10 cellular contexts compared by ENCODE assay signal in the genomic region with DNA sequence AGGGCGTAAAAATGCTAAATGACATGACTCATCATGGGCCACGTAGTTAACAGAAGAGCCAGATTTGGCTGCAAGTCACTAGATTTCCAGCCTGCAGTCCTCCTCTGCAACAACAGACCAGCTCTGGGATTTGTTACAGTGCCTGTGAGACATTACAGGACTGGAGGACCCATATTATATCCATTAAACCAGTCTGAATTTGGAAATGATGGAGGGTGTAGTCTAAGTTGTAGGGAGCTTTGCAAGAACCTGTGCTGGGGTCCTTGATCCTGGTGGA. TPM values are rescaled to one million over a fixed set of nuclear protein-coding genes. Genes with fewer than 3 reads are reported as not detected.
DNase-seq lines count a peak whose midpoint lies in the region; ATAC-seq and TF ChIP-seq lines count a peak whose summit lies in the region.
"Had no signal": no experiment of that assay in that cellular context is flagged by ENCODE, and none has a peak within 500 bp of the region (broad histone marks: within the 10 kb centered on the region; RNA-seq: fewer than 3 reads in every experiment).

No MANE protein-coding gene starts in this region.

- H3K4me1 ChIP-seq in breast epithelium (no peaks in the 10 kb centered on the region), lower lobe of right lung (peaks cover 29% of the 10 kb centered on the region), uterus (peaks cover 0 to 7% of the 10 kb centered on the region in 2 donors)

- peaks cover 11% of the 10 kb centered on the region for H3K36me3 Mint-ChIP-seq in MCF 10A (ENCODE audit: insufficient read depth, unreplicated experiment)

- no peaks in the 10 kb centered on the region for H3K27me3 Mint-ChIP-seq in MCF 10A (ENCODE audit: insufficient read depth, unreplicated experiment)
- H3K27me3 Mint-ChIP-seq: activated naive CD8-positive, alpha-beta T cell treated with anti-CD3 and anti-CD28 coated beads, Interleukin-2, amount 10 ng/mL, durations not matched to agents 7 days and 5 days had no signal

- H3K36me3 ChIP-seq in breast epithelium (no peaks in the 10 kb centered on the region), lower lobe of right lung (no peaks in the 10 kb centered on the region), uterus (no peaks in the 10 kb centered on the region)

- peak overlapping the region; percentile 57 for H3K4me3 Mint-ChIP-seq in MCF 10A (ENCODE audit: unreplicated experiment)

- CTCF ChIA-PET in MCF 10A (lab: Yijun Ruan, JAX) = interaction anchor here (0.6 to 6.1 kb wide), 11 partner anchors 8 to 118 kb away, joined by 3 to 83 read pairs (median 4); partner anchors contain the start of gene IQGAP1

- no TSS peak for BruUV-seq in MCF 10A (replicated peaks; lab: Mats Ljungman, UMichigan)

- TF ChIP-seq POLR2A in breast epithelium (IDR thresholded peaks at IDR 0.05) (no peak), uterus (IDR thresholded peaks at IDR 0.05) (no peak)

- DNase-seq in MCF 10A (ENCODE audit: unreplicated experiment) = peak; percentile 67
- no peak for DNase-seq in breast epithelium (ENCODE audit: low spot score in 2 of 2)
- peak; percentile 91 for DNase-seq in choroid plexus epithelial cell (ENCODE audit: low read depth)
- no peak for DNase-seq in lower lobe of right lung
- DNase-seq in uterus = peak; percentile 48 to 79
- no peak for DNase-seq in NCI-H526 treated with DMSO at 0.1 percent for 48 hours (lab: John Stamatoyannopoulos, UW)
- DNase-seq in left lobe of liver (ENCODE audit: low spot score) = no peak
- DNase-seq in stimulated activated naive CD4-positive, alpha-beta T cell (lab: John Stamatoyannopoulos, UW) = no peak
- DNase-seq: activated naive CD8-positive, alpha-beta T cell treated with anti-CD3 and anti-CD28 coated beads, Interleukin-2, amount 10 ng/mL, durations not matched to agents 7 days and 5 days had no signal

- no peaks in the 10 kb centered on the region for H3K27me3 ChIP-seq in breast epithelium
- H3K27me3 ChIP-seq in lower lobe of right lung (ENCODE audit: low read depth) = no peaks in the 10 kb centered on the region
- no peaks in the 10 kb centered on the region for H3K27me3 ChIP-seq in uterus
- H3K27me3 ChIP-seq: BLaER1 treated with 17β-estradiol and CSF1 and Interleukin-3, amounts not matched to agents 10 nM and 100 nM had no signal

- POLR2A ChIA-PET in MCF 10A (lab: Yijun Ruan, JAX) = interaction anchor here (0.6 to 5.4 kb wide), 20 partner anchors 11 to 319 kb away, joined by 3 to 84 read pairs (median 5); partner anchors contain the start of genes IQGAP1 and ZNF774

- peaks cover 38% of the 10 kb centered on the region for H3K4me1 Mint-ChIP-seq in MCF 10A (ENCODE audit: insufficient read depth, unreplicated experiment)

- intact Hi-C loops in MCF 10A (cut with micrococcal nuclease) (loop anchor here (1.0 to 5.0 kb wide), 5 partner anchors 26 to 119 kb away; no protein-coding TSS in a partner anchor), breast epithelium (cut with DNase I; ENCODE audit: low total_unique reads) (no loop called here), lower lobe of right lung (cut with DNase I) (no loop called here), uterus (cut with DNase I; ENCODE audit: low total_unique reads) (no loop called here)

- ATAC-seq in lower lobe of right lung (peak in 1 of 2 donors; percentile 44), left lobe of liver (no peak)

- H3K27ac Mint-ChIP-seq in MCF 10A (ENCODE audit: low read depth, unreplicated experiment) = peak overlapping the region; percentile 90

- H3K9me3 Mint-ChIP-seq in MCF 10A (ENCODE audit: unreplicated experiment) = no peaks in the 10 kb centered on the region
- H3K9me3 Mint-ChIP-seq: activated naive CD8-positive, alpha-beta T cell treated with anti-CD3 and anti-CD28 coated beads, Interleukin-2, amount 10 ng/mL, durations not matched to agents 7 days and 5 days had no signal

- TF ChIP-seq CTCF in MCF 10A (IDR thresholded peaks at IDR 0.05; ENCODE audit: unreplicated experiment) (no peak), breast epithelium (IDR thresholded peaks at IDR 0.05) (no peak), choroid plexus epithelial cell (conservative IDR thresholded peaks at IDR 0.05; ENCODE audit: low read depth, low read length) (no peak), lower lobe of right lung (IDR thresholded peaks at IDR 0.05) (no peak), uterus (IDR thresholded peaks at IDR 0.05) (no peak)

- H3K9me3 ChIP-seq in breast epithelium (no peaks in the 10 kb centered on the region), lower lobe of right lung (no peaks in the 10 kb centered on the region), uterus (no peaks in the 10 kb centered on the region)
- H3K9me3 ChIP-seq: BLaER1 treated with 17β-estradiol and CSF1 and Interleukin-3, amounts not matched to agents 10 nM and 100 nM had no signal

- peak overlapping the region in 1 of 2 donors; percentile 27 for H3K27ac ChIP-seq in breast epithelium
- H3K27ac ChIP-seq in lower lobe of right lung = peak overlapping the region; percentile 69
- peak overlapping the region; percentile 82 to 92 for H3K27ac ChIP-seq in uterus

- H3K4me3 ChIP-seq in breast epithelium (no peak overlapping the region), choroid plexus epithelial cell (ENCODE audit: low read depth, low read length) (no peak overlapping the region), lower lobe of right lung (no peak overlapping the region), uterus (no peak overlapping the region)
- H3K4me3 ChIP-seq: BLaER1 treated with 17β-estradiol and CSF1 and Interleukin-3, amounts not matched to agents 10 nM and 100 nM had no signal

RNA-seq across cellular contexts. Expression of gene ZNF774, which starts 10.8 kb away (rescaled TPM):
- total RNA-seq in MCF 10A (2022) (2.6 and 4.8 TPM in 2 replicates), breast epithelium (1 to 10 TPM; 2.6 to 7.6 (median 4.6) TPM), lower lobe of right lung (5.5 TPM), uterus (1 to 10 TPM in 3 of 4 donors, under 1 TPM in 1; 0.51 to 5.5 (median 3.8) TPM), left lobe of liver (1.4 TPM)

RNA-seq across cellular contexts. Expression of gene IQGAP1, which starts 25.2 kb away (rescaled TPM):
- 264 and 284 TPM in 2 replicates for total RNA-seq in MCF 10A (2022)
- 100 to 1,000 TPM; 244 to 387 (median 288) TPM for total RNA-seq in breast epithelium
- total RNA-seq in lower lobe of right lung = 265 TPM
- 100 to 1,000 TPM; 195 to 777 (median 290) TPM for total RNA-seq in uterus
- 10.9 TPM for total RNA-seq in left lobe of liver

Comparison
In these comparisons a context has a peak if more than half of its experiments do, and no peak if none do; other contexts are left out.
1. DNase-seq: peak in MCF 10A (single experiment), choroid plexus epithelial cell (single experiment) and uterus (2 of 2); none in breast epithelium (0 of 2), lower lobe of right lung (single experiment), NCI-H526 treated with DMSO at 0.1 percent for 48 hours (single experiment), left lobe of liver (single experiment) and stimulated activated naive CD4-positive, alpha-beta T cell (0 of 6).
2. RNA of gene IQGAP1, which starts 25.2 kb away (total RNA-seq): 195 to 777 TPM in uterus, 244 to 387 TPM in breast epithelium, 265 TPM in lower lobe of right lung (single experiment) and 264 to 284 TPM in MCF 10A; 10.9 TPM in left lobe of liver (single experiment); every median in the first group is over 10 times any median in the second.